17 cellular contexts compared by ENCODE assay signal in the genomic region with DNA sequence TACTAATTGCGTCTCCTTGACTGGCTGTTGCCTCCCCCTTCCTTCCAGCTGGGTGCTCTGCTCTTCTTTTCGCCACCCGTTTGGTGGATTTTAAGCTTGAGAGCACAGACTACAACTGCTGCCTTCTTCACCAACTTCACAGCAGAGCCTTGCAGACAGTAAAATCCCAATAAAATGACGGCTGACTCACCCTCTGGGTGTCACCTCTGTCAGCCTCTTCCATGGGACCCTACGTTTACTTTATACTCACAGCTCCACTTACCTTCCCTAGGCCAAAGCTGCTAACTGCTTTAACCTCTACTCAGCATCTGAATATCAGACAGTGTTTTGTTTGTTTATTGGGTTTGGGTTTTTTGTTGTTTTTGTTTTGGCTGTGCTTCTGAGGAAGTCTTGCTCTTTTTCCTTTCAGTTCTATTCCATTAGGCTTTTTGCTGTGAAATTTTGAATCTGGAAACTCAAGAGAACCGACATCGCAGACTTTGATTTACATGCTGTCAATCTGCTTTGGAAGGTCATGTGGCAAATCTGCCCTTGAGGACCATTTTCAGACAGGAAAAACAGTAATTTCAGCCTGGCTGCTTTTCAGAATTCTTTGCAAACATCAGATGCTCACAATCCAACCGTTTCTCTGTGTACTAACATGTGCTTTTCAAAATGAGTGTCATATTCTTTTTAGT. TPM values are rescaled to one million over a fixed set of nuclear protein-coding genes. Genes with fewer than 3 reads are reported as not detected.
DNase-seq lines count a peak whose midpoint lies in the region; ATAC-seq and TF ChIP-seq lines count a peak whose summit lies in the region.
"Had no signal": no experiment of that assay in that cellular context is flagged by ENCODE, and none has a peak within 500 bp of the region (broad histone marks: within the 10 kb centered on the region; RNA-seq: fewer than 3 reads in every experiment).

No MANE protein-coding gene starts in this region.

- no peak overlapping the region for H2AFZ ChIP-seq in mesenchymal stem cell (ENCODE audit: low read depth, low read length)

- peak overlapping the region; percentile 97 for H3K9ac ChIP-seq in mesenchymal stem cell (ENCODE audit: low read length)

- peak overlapping the region; percentile 1 to 31 for H3K27ac Mint-ChIP-seq in natural killer cell
- peak overlapping the region in 1 of 2 donors; percentile 11 for H3K27ac Mint-ChIP-seq in natural killer cell treated with Interleukin-12 subunit alpha and Interleukin-12 subunit beta and Interleukin-15 and Interleukin-18, amount 100 ng/mL, for 72 hours

- H3K4me1 Mint-ChIP-seq in natural killer cell = peaks cover 39 to 50% of the 10 kb centered on the region in 2 donors
- H3K4me1 Mint-ChIP-seq in natural killer cell treated with Interleukin-12 subunit alpha and Interleukin-12 subunit beta and Interleukin-15 and Interleukin-18, amount 100 ng/mL, for 72 hours (ENCODE audit: low read depth in 2 of 2) = peaks cover 23 to 26% of the 10 kb centered on the region in 2 donors

- H3K18ac ChIP-seq in mesenchymal stem cell (ENCODE audit: low read depth in 1 of 2, low read length in 2 of 2) = no peak overlapping the region

- no peak overlapping the region for H4K8ac ChIP-seq in mesenchymal stem cell (ENCODE audit: low read length)

- no peak for TF ChIP-seq POLR2A in vagina (IDR thresholded peaks at IDR 0.05)

- no peak overlapping the region for H2BK120ac ChIP-seq in mesenchymal stem cell (ENCODE audit: low read depth, low read length)

- intact Hi-C loops in natural killer cell (cut with micrococcal nuclease) = no loop called here
- intact Hi-C loops in vagina (cut with DNase I) = no loop called here

- H3K4me3 ChIP-seq in mesenchymal stem cell (ENCODE audit: insufficient read depth in 1 of 2, low read depth in 1 of 2, low read length in 2 of 2) (peak overlapping the region in 1 of 2 experiments; percentile 96), vagina (no peak overlapping the region)
- H3K4me3 ChIP-seq: ascending aorta, heart right ventricle, lung had no signal

- H4K91ac ChIP-seq in mesenchymal stem cell (ENCODE audit: low read length) = no peak overlapping the region

- TF ChIP-seq CTCF in natural killer cell (IDR thresholded peaks at IDR 0.05) (no peak), vagina (IDR thresholded peaks at IDR 0.05) (no peak)

- H3K27me3 ChIP-seq in mesenchymal stem cell (ENCODE audit: control insufficient read depth in 1 of 2, insufficient read depth in 1 of 2, low read length in 2 of 2) (no peaks in the 10 kb centered on the region), vagina (no peaks in the 10 kb centered on the region)
- H3K27me3 ChIP-seq: ascending aorta, uterus had no signal

- H3K36me3 ChIP-seq in mesenchymal stem cell (ENCODE audit: control insufficient read depth in 1 of 2, insufficient read depth in 2 of 2, low read depth in 1 of 2, low read length in 2 of 2) (peaks cover 3 to 13% of the 10 kb centered on the region in 2 experiments), vagina (no peaks in the 10 kb centered on the region)
- H3K36me3 ChIP-seq: ascending aorta, heart right ventricle, uterus had no signal

- no peak overlapping the region for H3K23ac ChIP-seq in mesenchymal stem cell (ENCODE audit: low read length in 2 of 2)

- H3K27me3 Mint-ChIP-seq in natural killer cell (ENCODE audit: low read depth in 2 of 2) = peaks cover 0 to 3% of the 10 kb centered on the region in 2 donors
- peaks cover 0 to 8% of the 10 kb centered on the region in 2 donors for H3K27me3 Mint-ChIP-seq in natural killer cell treated with Interleukin-12 subunit alpha and Interleukin-12 subunit beta and Interleukin-15 and Interleukin-18, amount 100 ng/mL, for 72 hours

- H2BK5ac ChIP-seq in mesenchymal stem cell (ENCODE audit: low read depth, low read length, poor library complexity, severe bottlenecking) = no peak overlapping the region

- H2BK15ac ChIP-seq in mesenchymal stem cell (ENCODE audit: low read depth, poor library complexity, severe bottlenecking) = no peak overlapping the region

- peak overlapping the region; percentile 34 for H2AK5ac ChIP-seq in mesenchymal stem cell (ENCODE audit: low read length, severe bottlenecking)

- H3K9me3 ChIP-seq in mesenchymal stem cell (ENCODE audit: control insufficient read depth, low read length) = no peaks in the 10 kb centered on the region
- no peaks in the 10 kb centered on the region for H3K9me3 ChIP-seq in vagina
- H3K9me3 ChIP-seq: ascending aorta, heart right ventricle, uterus had no signal

- H3K4me2 ChIP-seq in mesenchymal stem cell (ENCODE audit: low read length, poor library complexity, severe bottlenecking) = no peak overlapping the region

- no peak for ATAC-seq in natural killer cell
- no peak for ATAC-seq in natural killer cell treated with Interleukin-12 subunit alpha and Interleukin-12 subunit beta and Interleukin-15 and Interleukin-18, amount 100 ng/mL, for 72 hours
- ATAC-seq in GM21619 (IDR thresholded peaks at IDR 0.05; ENCODE audit: unreplicated experiment) = no peak
- ATAC-seq in HG02852 (IDR thresholded peaks at IDR 0.05; ENCODE audit: unreplicated experiment) = no peak
- ATAC-seq: heart right ventricle had no signal

- H3K4me3 Mint-ChIP-seq in natural killer cell = no peak overlapping the region
- H3K4me3 Mint-ChIP-seq in natural killer cell treated with Interleukin-12 subunit alpha and Interleukin-12 subunit beta and Interleukin-15 and Interleukin-18, amount 100 ng/mL, for 72 hours = no peak overlapping the region
- H3K4me3 Mint-ChIP-seq: activated T-helper 1 cell treated with anti-CD3 and anti-CD28 coated beads, Interleukin-12 subunit alpha, Interleukin-12 subunit beta, Interleukin-2, Interleukin-4 antibody, amounts not matched to agents 30 ng/mL and 10 ng/mL and 1 ng/mL, durations not matched to agents 14 hours and 24 hours and 36 hours had no signal

- H3K9me3 Mint-ChIP-seq in natural killer cell = no peaks in the 10 kb centered on the region
- no peaks in the 10 kb centered on the region for H3K9me3 Mint-ChIP-seq in natural killer cell treated with Interleukin-12 subunit alpha and Interleukin-12 subunit beta and Interleukin-15 and Interleukin-18, amount 100 ng/mL, for 72 hours
- H3K9me3 Mint-ChIP-seq: activated T-helper 1 cell treated with anti-CD3 and anti-CD28 coated beads, Interleukin-12 subunit alpha, Interleukin-12 subunit beta, Interleukin-2, Interleukin-4 antibody, amounts not matched to agents 30 ng/mL and 10 ng/mL and 1 ng/mL, durations not matched to agents 14 hours and 24 hours and 36 hours had no signal

- peak overlapping the region in 1 of 2 experiments; percentile 3 for H3K14ac ChIP-seq in mesenchymal stem cell (ENCODE audit: low read length in 2 of 2)

- no peak overlapping the region for H2BK12ac ChIP-seq in mesenchymal stem cell (ENCODE audit: low read length in 2 of 2)

- no peak overlapping the region for H3K4ac ChIP-seq in mesenchymal stem cell (ENCODE audit: low read depth in 1 of 2, low read length in 2 of 2)

- H3K4me1 ChIP-seq in mesenchymal stem cell (ENCODE audit: control insufficient read depth, insufficient read depth, low read depth, low read length) = peaks cover 5% of the 10 kb centered on the region
- H3K4me1 ChIP-seq in vagina = peaks cover 17% of the 10 kb centered on the region
- H3K4me1 ChIP-seq: uterus had no signal

- H3K36me3 Mint-ChIP-seq in natural killer cell = peaks cover 9% of the 10 kb centered on the region
- H3K36me3 Mint-ChIP-seq in natural killer cell treated with Interleukin-12 subunit alpha and Interleukin-12 subunit beta and Interleukin-15 and Interleukin-18, amount 100 ng/mL, for 72 hours = peaks cover 6% of the 10 kb centered on the region

- H3K27ac ChIP-seq in caudate nucleus (ENCODE audit: low read depth, low read length) = peak overlapping the region; percentile 79
- H3K27ac ChIP-seq in mesenchymal stem cell (ENCODE audit: low read length, poor library complexity, severe bottlenecking) = no peak overlapping the region
- H3K27ac ChIP-seq in vagina = peak overlapping the region; percentile 24
- H3K27ac ChIP-seq: ascending aorta, heart right ventricle, uterus had no signal

- peaks cover 30% of the 10 kb centered on the region for H3K79me1 ChIP-seq in mesenchymal stem cell (replicated peaks; ENCODE audit: low read length, poor library complexity, severe bottlenecking)

- WGBS in mesenchymal stem cell = 69% methylated on average over 6 of the region's 8 CpGs

- DNase-seq in natural killer cell (no peak), caudate nucleus (lab: John Stamatoyannopoulos, UW) (peak in 24 of 61 donors; percentile 8 to 59 (median 26)), mesenchymal stem cell (peak; percentile 50), vagina (ENCODE audit: extremely low spot score in 2 of 2) (no peak), cerebellar nuclear complex (lab: John Stamatoyannopoulos, UW) (no peak)
- no peak for DNase-seq in natural killer cell treated with Interleukin-12 subunit alpha and Interleukin-12 subunit beta and Interleukin-15 and Interleukin-18, amount 100 ng/mL, for 72 hours (ENCODE audit: low spot score)
- DNase-seq: DND-41; heart right ventricle; MV-4-11; NCI-H345; stimulated activated CD4-positive, alpha-beta T cell treated with anti-CD3 and anti-CD28 coated beads, Interleukin-2, amount 100 ng/mL, for 24 hours; uterus had no signal

RNA-seq across cellular contexts. Expression of gene AGPAT4, which starts 2.4 kb away (rescaled TPM):
- total RNA-seq in natural killer cell (10 to 100 TPM; 24.5 to 38.1 (median 25.8) TPM), vagina (6.9 TPM)
- total RNA-seq in natural killer cell treated with Interleukin-12 subunit alpha and Interleukin-12 subunit beta and Interleukin-15 and Interleukin-18, amount 100 ng/mL, for 72 hours = 10 to 100 TPM in 1 of 2 donors, 1 to 10 TPM in 1; 7.6 to 12.1 TPM
- polyA plus RNA-seq in mesenchymal stem cell (2013, experiment 1 of 2) = 16.0 TPM
- polyA plus RNA-seq in mesenchymal stem cell (2013, experiment 2 of 2) = 15.9 TPM
